In the genomic region with DNA sequence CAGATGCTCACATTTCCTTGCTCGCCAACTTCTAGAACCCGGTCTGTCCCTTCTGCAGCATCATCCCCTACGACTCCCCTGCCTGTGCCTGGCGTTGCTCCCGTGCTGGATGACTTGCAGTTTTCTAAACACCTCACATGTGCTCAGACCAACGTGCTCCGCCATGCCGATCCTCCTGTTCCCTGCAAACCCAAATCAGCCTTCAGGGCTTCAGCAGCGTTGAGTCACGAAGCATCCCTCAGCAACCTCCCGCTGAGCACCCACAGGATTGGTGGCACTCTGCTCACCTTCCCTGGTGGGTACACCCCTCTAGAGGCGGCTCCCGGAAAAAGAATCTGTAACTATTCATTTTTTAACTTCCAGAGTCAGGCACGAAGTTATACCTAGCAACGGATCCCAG, we compare ENCODE assay signal across 20 cellular contexts. TPM values are rescaled to one million over a fixed set of nuclear protein-coding genes. Genes with fewer than 3 reads are reported as not detected.
DNase-seq lines count a peak whose midpoint lies in the region; TF ChIP-seq lines count a peak whose summit lies in the region.
"Had no signal": no experiment of that assay in that cellular context is flagged by ENCODE, and none has a peak within 500 bp of the region (broad histone marks: within the 10 kb centered on the region; RNA-seq: fewer than 3 reads in every experiment).

No MANE protein-coding gene starts in this region.

- TF ChIP-seq POLR2A in Peyer's patch (IDR thresholded peaks at IDR 0.05): no peak
- TF ChIP-seq POLR2A in suprapubic skin (IDR thresholded peaks at IDR 0.05): no peak

- H3K27ac Mint-ChIP-seq in endodermal cell: no peak overlapping the region
- no peak overlapping the region for H3K27ac Mint-ChIP-seq in endothelial cell (ENCODE audit: unreplicated experiment)
- H3K27ac Mint-ChIP-seq: activated CD4-positive, alpha-beta T cell treated with anti-CD3 and anti-CD28 coated beads, Interleukin-2, amount 10 ng/mL, durations not matched to agents 7 days and 5 days; CD14-positive monocyte; GM23338 had no signal

- no peak overlapping the region for H3K9ac ChIP-seq in endodermal cell (ENCODE audit: extremely low read depth, low read length, poor library complexity, severe bottlenecking)

- no peaks in the 10 kb centered on the region for H3K9me3 ChIP-seq in endodermal cell (ENCODE audit: control insufficient read depth, low read length)
- H3K9me3 ChIP-seq in Peyer's patch: no peaks in the 10 kb centered on the region
- H3K9me3 ChIP-seq in suprapubic skin: no peaks in the 10 kb centered on the region
- H3K9me3 ChIP-seq: adrenal gland, esophagus squamous epithelium, right atrium auricular region, testis had no signal

- peaks cover 3% of the 10 kb centered on the region for H3K4me1 Mint-ChIP-seq in endodermal cell
- H3K4me1 Mint-ChIP-seq in endothelial cell (ENCODE audit: unreplicated experiment): no peaks in the 10 kb centered on the region
- H3K4me1 Mint-ChIP-seq: activated CD4-positive, alpha-beta T cell treated with anti-CD3 and anti-CD28 coated beads, Interleukin-2, amount 10 ng/mL, durations not matched to agents 7 days and 5 days; CD14-positive monocyte; GM23338 had no signal

- H3K27me3 ChIP-seq in endodermal cell (ENCODE audit: control insufficient read depth, insufficient read depth, low read length, poor library complexity, severe bottlenecking) (peaks cover 62% of the 10 kb centered on the region), Peyer's patch (peaks cover 0 to 4% of the 10 kb centered on the region in 2 donors), suprapubic skin (peaks cover 25% of the 10 kb centered on the region)
- H3K27me3 ChIP-seq: testis had no signal

- H3K9me3 Mint-ChIP-seq in endodermal cell: peaks cover 5% of the 10 kb centered on the region
- peaks cover 40% of the 10 kb centered on the region for H3K9me3 Mint-ChIP-seq in endothelial cell (ENCODE audit: unreplicated experiment)
- H3K9me3 Mint-ChIP-seq: activated CD4-positive, alpha-beta T cell treated with anti-CD3 and anti-CD28 coated beads, Interleukin-2, amount 10 ng/mL, durations not matched to agents 7 days and 5 days had no signal

- H3K27ac ChIP-seq in endodermal cell (ENCODE audit: low read depth, low read length): no peak overlapping the region
- H3K27ac ChIP-seq in Peyer's patch: no peak overlapping the region
- H3K27ac ChIP-seq in suprapubic skin: no peak overlapping the region
- H3K27ac ChIP-seq: adrenal gland, cardiac muscle cell, esophagus squamous epithelium, right atrium auricular region, testis had no signal

- intact Hi-C loops in posterior cingulate gyrus (cut with DNase I): loop anchor here (1.0 kb wide), 2 partner anchors 288 to 293 kb away; no protein-coding TSS in a partner anchor

- H3K27me3 Mint-ChIP-seq in endodermal cell (ENCODE audit: insufficient read depth): peaks cover 73% of the 10 kb centered on the region
- peaks cover 11% of the 10 kb centered on the region for H3K27me3 Mint-ChIP-seq in endothelial cell (ENCODE audit: unreplicated experiment)

- H3K4me3 ChIP-seq in endodermal cell (ENCODE audit: low read length) (no peak overlapping the region), Peyer's patch (no peak overlapping the region), suprapubic skin (no peak overlapping the region)
- H3K4me3 ChIP-seq: adrenal gland, cardiac muscle cell, esophagus squamous epithelium, GM23338, right atrium auricular region, testis had no signal

- 57 to 68% methylated on average over 11 to 15 of the region's 15 CpGs for WGBS in endodermal cell (ENCODE audit: insufficient coverage in 1 of 2, insufficient read length in 1 of 2), 2 experiments
- WGBS in suprapubic skin: 34% methylated on average over 15 of the region's 15 CpGs

- TF ChIP-seq EP300 in suprapubic skin (IDR thresholded peaks at IDR 0.05): no peak

- DNase-seq in NCI-H82 (lab: John Stamatoyannopoulos, UW) (peak; percentile 8), NCI-H82 treated with DMSO at 0.1 percent for 48 hours (lab: John Stamatoyannopoulos, UW; ENCODE audit: unreplicated experiment) (no peak), NCI-H524 treated with DMSO at 0.1 percent for 48 hours (lab: John Stamatoyannopoulos, UW) (peak; percentile 25), endodermal cell (peak; percentile 78), posterior cingulate gyrus (peak in 6 of 10 donors; percentile 27 to 89 (median 68)), Peyer's patch (no peak), suprapubic skin (ENCODE audit: low spot score in 2 of 2) (no peak), endothelial cell (ENCODE audit: low spot score) (no peak)
- DNase-seq: activated effector memory CD4-positive, alpha-beta T cell treated with anti-CD3 and anti-CD28 coated beads, Interleukin-2, amount 50 U/mL, for 16 hours; esophagus squamous epithelium; NCI-H226; NK-92 treated with Interleukin-12 subunit alpha and Interleukin-12 subunit beta, amount 100 ng/mL, for 24 hours had no signal

- H3K4me1 ChIP-seq in endodermal cell (ENCODE audit: control insufficient read depth, insufficient read depth, low read length) (no peaks in the 10 kb centered on the region), Peyer's patch (no peaks in the 10 kb centered on the region), suprapubic skin (peaks cover 13% of the 10 kb centered on the region)
- H3K4me1 ChIP-seq: adrenal gland, testis had no signal

- H3K36me3 Mint-ChIP-seq in endodermal cell (ENCODE audit: low read depth) (no peaks in the 10 kb centered on the region), endothelial cell (ENCODE audit: low read depth, unreplicated experiment) (peaks cover 14% of the 10 kb centered on the region)
- H3K36me3 Mint-ChIP-seq: CD14-positive monocyte had no signal

- H3K4me3 Mint-ChIP-seq in endodermal cell (no peak overlapping the region), endothelial cell (ENCODE audit: unreplicated experiment) (no peak overlapping the region)
- H3K4me3 Mint-ChIP-seq: activated CD4-positive, alpha-beta T cell treated with anti-CD3 and anti-CD28 coated beads, Interleukin-2, amount 10 ng/mL, durations not matched to agents 7 days and 5 days; GM23338 had no signal

- TF ChIP-seq CTCF in endodermal cell (conservative IDR thresholded peaks at IDR 0.05) (no peak), Peyer's patch (IDR thresholded peaks at IDR 0.05) (no peak), suprapubic skin (IDR thresholded peaks at IDR 0.05) (no peak), endothelial cell (IDR thresholded peaks at IDR 0.05; ENCODE audit: unreplicated experiment) (no peak)

- H3K36me3 ChIP-seq in endodermal cell (ENCODE audit: control insufficient read depth, insufficient read depth, low read length) (no peaks in the 10 kb centered on the region), Peyer's patch (no peaks in the 10 kb centered on the region), suprapubic skin (no peaks in the 10 kb centered on the region)
- H3K36me3 ChIP-seq: adrenal gland, cardiac muscle cell, esophagus squamous epithelium, right atrium auricular region had no signal

RNA-seq across cellular contexts. Expression of a gene that starts 2.8 kb away (rescaled TPM):
- total RNA-seq in endodermal cell (not detected), Peyer's patch (not detected), suprapubic skin (not detected), endothelial cell (ENCODE audit: unreplicated experiment) (not detected)
- not detected for polyA plus RNA-seq in endodermal cell (2013, experiment 1 of 2)
- polyA plus RNA-seq in endodermal cell (2013, experiment 2 of 2): not detected
- total RNA-seq: activated CD4-positive, alpha-beta T cell treated with anti-CD3 and anti-CD28 coated beads, Interleukin-2, amount 10 ng/mL, durations not matched to agents 7 days and 5 days; cardiac muscle cell; GM23338; liver; right atrium auricular region had no signal
- polyA plus RNA-seq: cardiac muscle cell, CD14-positive monocyte, GM23338 had no signal

Comparison
In these comparisons a context has a peak if more than half of its experiments do, and no peak if none do; other contexts are left out.
1. DNase-seq: peak in NCI-H82 (single experiment), NCI-H524 treated with DMSO at 0.1 percent for 48 hours (single experiment), endodermal cell (single experiment) and posterior cingulate gyrus (6 of 10); none in NCI-H82 treated with DMSO at 0.1 percent for 48 hours (single experiment), Peyer's patch (0 of 3), suprapubic skin (0 of 2) and endothelial cell (single experiment).